In genomic region chr10:128211064-128211504, GRCh38 we compare ENCODE assay signal across 9 cellular contexts.
A peak's percentile ranks its signal among the peaks of the same experiment; 100 is the strongest.
DNase-seq lines count a peak whose midpoint lies in the region; ATAC-seq and TF ChIP-seq lines count a peak whose summit lies in the region.
"Had no signal": no experiment of that assay in that cellular context is flagged by ENCODE, and none has a peak within 500 bp of the region (broad histone marks: within the 10 kb centered on the region; RNA-seq: fewer than 3 reads in every experiment).

No MANE protein-coding gene starts in this region.

- no peaks in the 10 kb centered on the region for H3K9me3 Mint-ChIP-seq in activated CD8-positive, alpha-beta memory T cell treated with anti-CD3 and anti-CD28 coated beads, Interleukin-2, amount 10 ng/mL, durations not matched to agents 7 days and 5 days (ENCODE audit: low read depth)
- no peaks in the 10 kb centered on the region for H3K9me3 Mint-ChIP-seq in activated CD8-positive, alpha-beta T cell treated with anti-CD3 and anti-CD28 coated beads, Interleukin-2, amount 10 ng/mL, durations not matched to agents 7 days and 5 days (ENCODE audit: insufficient read depth)

- H3K4me3 Mint-ChIP-seq in activated CD8-positive, alpha-beta memory T cell treated with anti-CD3 and anti-CD28 coated beads, Interleukin-2, amount 10 ng/mL, durations not matched to agents 7 days and 5 days = peak overlapping the region; percentile 68
- H3K4me3 Mint-ChIP-seq in activated CD8-positive, alpha-beta T cell treated with anti-CD3 and anti-CD28 coated beads, Interleukin-2, amount 10 ng/mL, durations not matched to agents 7 days and 5 days = peak overlapping the region; percentile 71

- POLR2A ChIA-PET in activated CD8-positive, alpha-beta T cell treated with anti-CD3 and anti-CD28 coated beads, Interleukin-2, amount 10 ng/mL, durations not matched to agents 7 days and 5 days (lab: Charles Lee) = interaction anchor here (0.6 to 1.8 kb wide), 3 partner anchors 30 to 33 kb away, joined by 3 to 7 read pairs (median 5); no protein-coding TSS in a partner anchor

- H3K27ac ChIP-seq in suprapubic skin = no peak overlapping the region

- H3K9me3 ChIP-seq in suprapubic skin = no peaks in the 10 kb centered on the region
- H3K9me3 ChIP-seq: tibial nerve had no signal

- peaks cover 8% of the 10 kb centered on the region for H3K27me3 ChIP-seq in suprapubic skin

- H3K4me3 ChIP-seq in suprapubic skin = peak overlapping the region; percentile 57

- no peak for TF ChIP-seq CTCF in suprapubic skin (IDR thresholded peaks at IDR 0.05)

- H3K36me3 Mint-ChIP-seq in activated CD8-positive, alpha-beta memory T cell treated with anti-CD3 and anti-CD28 coated beads, Interleukin-2, amount 10 ng/mL, durations not matched to agents 7 days and 5 days = no peaks in the 10 kb centered on the region
- H3K36me3 Mint-ChIP-seq in activated CD8-positive, alpha-beta T cell treated with anti-CD3 and anti-CD28 coated beads, Interleukin-2, amount 10 ng/mL, durations not matched to agents 7 days and 5 days (ENCODE audit: low read depth) = no peaks in the 10 kb centered on the region

- H3K27ac Mint-ChIP-seq in activated CD8-positive, alpha-beta memory T cell treated with anti-CD3 and anti-CD28 coated beads, Interleukin-2, amount 10 ng/mL, durations not matched to agents 7 days and 5 days = no peak overlapping the region
- H3K27ac Mint-ChIP-seq in activated CD8-positive, alpha-beta T cell treated with anti-CD3 and anti-CD28 coated beads, Interleukin-2, amount 10 ng/mL, durations not matched to agents 7 days and 5 days = no peak overlapping the region

- no peak for TF ChIP-seq POLR2A in suprapubic skin (IDR thresholded peaks at IDR 0.05)

- TF ChIP-seq EP300 in suprapubic skin (IDR thresholded peaks at IDR 0.05) = no peak

- H3K4me1 ChIP-seq in suprapubic skin = peaks cover 20% of the 10 kb centered on the region

- no peak for DNase-seq in activated CD8-positive, alpha-beta memory T cell treated with anti-CD3 and anti-CD28 coated beads, Interleukin-2, amount 10 ng/mL, durations not matched to agents 7 days and 5 days
- DNase-seq in activated CD8-positive, alpha-beta memory T cell treated with anti-CD3 and anti-CD28 coated beads, Interleukin-2, amount 50 U/mL, for 4 hours = no peak
- no peak for DNase-seq in activated CD8-positive, alpha-beta T cell treated with anti-CD3 and anti-CD28 coated beads, Interleukin-2, amount 10 ng/mL, durations not matched to agents 7 days and 5 days
- DNase-seq in iPS-NIHi7 (ENCODE audit: extremely low spot score) (peak; percentile 40), suprapubic skin (ENCODE audit: low spot score in 2 of 2) (no peak), OCI-M1 (lab: John Stamatoyannopoulos, UW) (no peak)

- peaks cover 10% of the 10 kb centered on the region for H3K4me1 Mint-ChIP-seq in activated CD8-positive, alpha-beta memory T cell treated with anti-CD3 and anti-CD28 coated beads, Interleukin-2, amount 10 ng/mL, durations not matched to agents 7 days and 5 days
- H3K4me1 Mint-ChIP-seq in activated CD8-positive, alpha-beta T cell treated with anti-CD3 and anti-CD28 coated beads, Interleukin-2, amount 10 ng/mL, durations not matched to agents 7 days and 5 days (ENCODE audit: low read depth) = peaks cover 13% of the 10 kb centered on the region

- CTCF ChIA-PET in activated CD8-positive, alpha-beta memory T cell treated with anti-CD3 and anti-CD28 coated beads, Interleukin-2, amount 10 ng/mL, durations not matched to agents 7 days and 5 days (lab: Charles Lee) = interaction anchor here (1.0 to 3.5 kb wide), 16 partner anchors 9 to 1899 kb away, joined by 3 to 110 read pairs (median 4); no protein-coding TSS in a partner anchor
- CTCF ChIA-PET in activated CD8-positive, alpha-beta T cell treated with anti-CD3 and anti-CD28 coated beads, Interleukin-2, amount 10 ng/mL, durations not matched to agents 7 days and 5 days (lab: Charles Lee) = interaction anchor here (0.6 to 7.6 kb wide), 17 partner anchors 10 to 204 kb away, joined by 3 to 137 read pairs (median 6); no protein-coding TSS in a partner anchor

- H3K36me3 ChIP-seq in suprapubic skin = no peaks in the 10 kb centered on the region
- H3K36me3 ChIP-seq: tibial nerve had no signal

- 58% methylated on average over 10 of the region's 25 CpGs for WGBS in suprapubic skin

- H3K27me3 Mint-ChIP-seq in activated CD8-positive, alpha-beta memory T cell treated with anti-CD3 and anti-CD28 coated beads, Interleukin-2, amount 10 ng/mL, durations not matched to agents 7 days and 5 days = peaks cover 14% of the 10 kb centered on the region
- peaks cover 9% of the 10 kb centered on the region for H3K27me3 Mint-ChIP-seq in activated CD8-positive, alpha-beta T cell treated with anti-CD3 and anti-CD28 coated beads, Interleukin-2, amount 10 ng/mL, durations not matched to agents 7 days and 5 days (ENCODE audit: low read depth)

- no peak for ATAC-seq in activated CD8-positive, alpha-beta memory T cell treated with anti-CD3 and anti-CD28 coated beads, Interleukin-2, amount 10 ng/mL, durations not matched to agents 7 days and 5 days
- ATAC-seq in activated CD8-positive, alpha-beta T cell treated with anti-CD3 and anti-CD28 coated beads, Interleukin-2, amount 10 ng/mL, durations not matched to agents 7 days and 5 days = no peak
- no peak for ATAC-seq in GM18858 (IDR thresholded peaks at IDR 0.05; ENCODE audit: unreplicated experiment)
- no peak for ATAC-seq in HG03108 (IDR thresholded peaks at IDR 0.05; ENCODE audit: unreplicated experiment)
